8 cellular contexts compared by ENCODE assay signal in the genomic region with DNA sequence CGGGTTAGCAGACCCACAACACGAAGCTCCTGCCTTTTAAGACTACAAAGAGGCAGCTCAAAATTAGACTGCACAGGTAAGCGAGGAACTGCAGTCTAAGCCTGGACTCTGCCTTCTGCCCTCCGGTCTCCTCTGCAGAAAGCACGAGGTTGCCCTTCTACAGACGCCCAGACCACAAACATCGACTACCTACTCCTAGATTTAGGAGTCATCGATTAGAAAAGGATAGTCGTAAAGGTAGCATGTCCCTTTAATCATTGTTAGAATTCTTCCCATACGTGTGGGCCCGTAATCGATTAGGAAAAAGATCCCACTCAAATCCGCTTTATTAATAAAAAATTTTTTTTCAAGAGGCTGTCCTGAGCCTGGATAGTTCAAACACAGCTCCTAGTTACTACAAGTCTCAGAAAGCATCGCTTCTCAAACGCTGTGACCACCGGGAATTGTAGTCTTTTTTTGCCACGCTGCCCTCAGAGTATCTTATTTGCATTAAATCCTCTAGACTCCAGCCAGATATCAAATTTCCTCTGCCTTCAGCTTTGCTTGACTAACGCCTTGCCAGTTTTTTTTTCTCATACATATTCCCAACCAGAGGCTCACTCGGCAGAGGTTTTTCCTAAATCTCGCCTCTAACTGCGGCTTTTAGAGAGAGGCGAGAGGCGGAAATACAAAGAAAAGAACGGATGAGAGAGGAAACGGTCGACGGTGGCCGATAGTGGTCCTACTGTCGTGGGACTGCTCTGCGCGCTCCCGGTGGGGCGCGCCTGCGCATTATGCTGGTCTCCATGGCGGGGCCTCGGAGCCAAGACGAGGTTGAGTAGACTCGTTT. TPM values are rescaled to one million over a fixed set of nuclear protein-coding genes. Genes with fewer than 3 reads are reported as not detected.
DNase-seq lines count a peak whose midpoint lies in the region; ATAC-seq and TF ChIP-seq lines count a peak whose summit lies in the region.

A gene with protein sequence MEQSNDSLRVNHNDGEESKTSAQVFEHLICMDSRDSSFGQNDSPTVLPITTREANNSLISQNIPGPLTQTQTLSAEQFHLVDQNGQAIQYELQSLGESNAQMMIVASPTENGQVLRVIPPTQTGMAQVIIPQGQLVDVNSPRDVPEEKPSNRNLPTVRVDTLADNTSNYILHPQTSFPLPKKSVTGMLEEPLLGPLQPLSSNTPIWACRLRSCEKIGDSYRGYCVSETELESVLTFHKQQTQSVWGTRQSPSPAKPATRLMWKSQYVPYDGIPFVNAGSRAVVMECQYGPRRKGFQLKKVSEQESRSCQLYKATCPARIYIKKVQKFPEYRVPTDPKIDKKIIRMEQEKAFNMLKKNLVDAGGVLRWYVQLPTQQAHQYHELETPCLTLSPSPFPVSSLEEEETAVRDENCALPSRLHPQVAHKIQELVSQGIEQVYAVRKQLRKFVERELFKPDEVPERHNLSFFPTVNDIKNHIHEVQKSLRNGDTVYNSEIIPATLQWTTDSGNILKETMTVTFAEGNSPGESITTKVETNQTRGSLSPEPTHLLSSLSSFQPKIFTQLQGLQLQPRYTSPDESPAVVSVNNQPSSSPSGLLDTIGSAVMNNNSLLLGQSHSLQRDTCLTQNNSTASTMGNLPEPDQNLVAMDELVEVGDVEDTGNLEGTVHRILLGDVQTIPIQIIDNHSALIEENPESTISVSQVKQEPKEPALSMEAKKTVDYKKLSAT (plus strand): TSS at position 763 of the 829 bp plus-strand sequence. CDS start 29,628 bp downstream, outside the sequence.
TSS of gene WDR12 (minus strand) at position 161 of the 829 bp plus-strand sequence. CDS start 197 bp downstream, outside the sequence.

- peak; percentile 47 for ATAC-seq in GM18499 (IDR thresholded peaks at IDR 0.05; ENCODE audit: insufficient read depth, unreplicated experiment)
- peak; percentile 73 for ATAC-seq in HG02938 (IDR thresholded peaks at IDR 0.05; ENCODE audit: unreplicated experiment)
- peak; percentile 86 for ATAC-seq in T-helper 17 cell

- intact Hi-C loops in prostate gland (cut with DNase I), result loop anchor here (10.0 kb wide), 1 partner anchor 103 kb away; the partner anchor contains the start of gene NBEAL1

- H3K36me3 Mint-ChIP-seq in T-helper 17 cell (ENCODE audit: low read depth), result peaks cover 2% of the 10 kb centered on the region

- under 1% methylated on average over 39 of the region's 39 CpGs for WGBS in prostate gland

- TF ChIP-seq CTCF in right atrium auricular region (IDR thresholded peaks at IDR 0.05) (no peak), prostate gland (IDR thresholded peaks at IDR 0.05) (peak in 1 of 4 experiments; percentile 0)

- H3K27me3 ChIP-seq in right atrium auricular region (no peaks in the 10 kb centered on the region), prostate gland (replicated peaks; ENCODE audit: insufficient read depth) (no peaks in the 10 kb centered on the region)

- H3K36me3 ChIP-seq in right atrium auricular region (no peaks in the 10 kb centered on the region), prostate gland (no peaks in the 10 kb centered on the region)

- peak within 1 kb of the TSS; percentile 97 for H3K4me3 Mint-ChIP-seq in T-helper 17 cell

- peak within 1 kb of the TSS; percentile 88 for H3K27ac ChIP-seq in angular gyrus (ENCODE audit: low read depth, low read length)
- H3K27ac ChIP-seq in right atrium auricular region, result peak within 1 kb of the TSS; percentile 86 to 92
- peak within 1 kb of the TSS; percentile 84 to 88 for H3K27ac ChIP-seq in prostate gland

- no peaks in the 10 kb centered on the region for H3K27me3 Mint-ChIP-seq in T-helper 17 cell

- peaks cover 17% of the 10 kb centered on the region for H3K4me1 Mint-ChIP-seq in T-helper 17 cell

- peaks cover 0 to 21% of the 10 kb centered on the region in 2 donors for H3K4me1 ChIP-seq in right atrium auricular region
- H3K4me1 ChIP-seq in prostate gland (replicated peaks), result no peaks in the 10 kb centered on the region

- H3K9me3 ChIP-seq in T-helper 17 cell (ENCODE audit: control insufficient read depth, low read length, poor library complexity, severe bottlenecking) (no peaks in the 10 kb centered on the region), right atrium auricular region (no peaks in the 10 kb centered on the region), prostate gland (no peaks in the 10 kb centered on the region)

- H3K4me3 ChIP-seq in right atrium auricular region (peak within 1 kb of the TSS; percentile 67 to 71), prostate gland (peak within 1 kb of the TSS; percentile 48 to 55)

- TF ChIP-seq POLR2A in prostate gland (IDR thresholded peaks at IDR 0.05), result peak; percentile 27

- H3K27ac Mint-ChIP-seq in T-helper 17 cell, result peak within 1 kb of the TSS; percentile 95

- DNase-seq in NCI-H1694 treated with DMSO at 0.1 percent for 48 hours (lab: John Stamatoyannopoulos, UW) (peak; percentile 98), T-helper 17 cell (peak; percentile 81 to 82 (median 82)), right atrium auricular region (ENCODE audit: low spot score) (peak; percentile 91), prostate gland (ENCODE audit: low spot score) (peak; percentile 93), ureter (ENCODE audit: low spot score) (peak; percentile 93)

RNA-seq across cellular contexts. Expression of the first gene that starts in this region (rescaled TPM):
- total RNA-seq in T-helper 17 cell, result 10 to 100 TPM; 10.5 to 11.5 TPM
- 10 to 100 TPM in 1 of 2 donors, 1 to 10 TPM in 1; 5.3 to 11.2 TPM for total RNA-seq in right atrium auricular region
- total RNA-seq in prostate gland, result 10 to 100 TPM; 14.3 to 15.8 TPM
- 20.6 TPM for total RNA-seq in ureter

RNA-seq across cellular contexts. Expression of gene WDR12, which starts in this region (rescaled TPM):
- total RNA-seq in T-helper 17 cell, result 10 to 100 TPM; 13.4 to 18.0 TPM
- 10 to 100 TPM; 13.6 to 15.9 TPM for total RNA-seq in right atrium auricular region
- 10 to 100 TPM in 1 of 2 donors, 1 to 10 TPM in 1; 8.9 to 10.5 TPM for total RNA-seq in prostate gland
- total RNA-seq in ureter, result 58.8 TPM

Comparison
In these comparisons a context has a peak if more than half of its experiments do, and no peak if none do; other contexts are left out.
1. Peak in every context shown above with its lines: DNase-seq, ATAC-seq, H3K4me3 ChIP-seq and H3K27ac ChIP-seq.